In genomic region chr21:13937236-13937635, GRCh38 we compare ENCODE assay signal across 20 cellular contexts.
DNase-seq lines count a peak whose midpoint lies in the region; ATAC-seq, FAIRE-seq and TF ChIP-seq lines count a peak whose summit lies in the region.
"Had no signal": no experiment of that assay in that cellular context is flagged by ENCODE, and none has a peak within 500 bp of the region (broad histone marks: within the 10 kb centered on the region; RNA-seq: fewer than 3 reads in every experiment).

No MANE protein-coding gene starts in this region.

- H3K27me3 Mint-ChIP-seq in endothelial cell (ENCODE audit: unreplicated experiment), result no peaks in the 10 kb centered on the region

- intact Hi-C loops in Right ventricle myocardium inferior (cut with DNase I) (no loop called here), heart right ventricle (cut with DNase I) (no loop called here), posterior vena cava (cut with DNase I) (no loop called here)

- TF ChIP-seq CTCF in heart right ventricle (IDR thresholded peaks at IDR 0.05) (no peak), GM13976 (IDR thresholded peaks at IDR 0.05; ENCODE audit: borderline replicate concordance, control extremely low read depth, extremely low read depth, insufficient read depth, missing control alignments) (no peak), endothelial cell (IDR thresholded peaks at IDR 0.05; ENCODE audit: unreplicated experiment) (no peak), D721Med (IDR thresholded peaks at IDR 0.05; ENCODE audit: insufficient read depth, missing control alignments) (no peak)

- no peak overlapping the region for H3K27ac Mint-ChIP-seq in endothelial cell (ENCODE audit: unreplicated experiment)
- H3K27ac Mint-ChIP-seq: H9 had no signal

- no peaks in the 10 kb centered on the region for H3K4me1 ChIP-seq in heart right ventricle
- H3K4me1 ChIP-seq: BE2C had no signal

- ATAC-seq in Right ventricle myocardium inferior (no peak), heart right ventricle (no peak), HG03432 (IDR thresholded peaks at IDR 0.05; ENCODE audit: unreplicated experiment) (no peak)

- in situ Hi-C loops in GM13976 (cut with MboI; ENCODE audit: low sequenced_read_pairs, unreplicated experiment), result no loop called here

- no peak for FAIRE-seq in D721Med (lab: Jason Lieb, UNC)
- FAIRE-seq: A204.1 had no signal

- WGBS in heart right ventricle, 2 donors, result 88 to 92% methylated on average over 21 of the region's 21 CpGs

- H3K27me3 ChIP-seq in heart right ventricle, result no peaks in the 10 kb centered on the region
- H3K27me3 ChIP-seq: BE2C had no signal

- peaks cover 22% of the 10 kb centered on the region for H3K36me3 Mint-ChIP-seq in endothelial cell (ENCODE audit: low read depth, unreplicated experiment)

- H3K9me3 ChIP-seq in heart right ventricle, result no peaks in the 10 kb centered on the region
- H3K9me3 ChIP-seq: BE2C had no signal

- H3K4me1 Mint-ChIP-seq in endothelial cell (ENCODE audit: unreplicated experiment), result no peaks in the 10 kb centered on the region
- H3K4me1 Mint-ChIP-seq: H9 had no signal

- H3K9me3 Mint-ChIP-seq in endothelial cell (ENCODE audit: unreplicated experiment), result no peaks in the 10 kb centered on the region

- H3K27ac ChIP-seq in heart right ventricle, result no peak overlapping the region

- peak; percentile 64 for DNase-seq in Right ventricle myocardium inferior (ENCODE audit: missing footprints)
- no peak for DNase-seq in heart right ventricle
- peak; percentile 0 for DNase-seq in GM13976 (ENCODE audit: low spot score)
- no peak for DNase-seq in endothelial cell (ENCODE audit: low spot score)
- DNase-seq in posterior vena cava (ENCODE audit: low spot score), result peak; percentile 77
- DNase-seq in Kasumi-1 (lab: John Stamatoyannopoulos, UW), result no peak
- DNase-seq in D721Med (ENCODE audit: insufficient read length, low spot score), result no peak
- DNase-seq: BE2C, GDM1, H9, MM.1S, NCI-H1048, NCI-H1417 treated with DMSO at 0.1 percent for 48 hours, NCI-H187, NCI-H446 treated with DMSO at 0.1 percent for 48 hours, NCI-H526 treated with DMSO at 0.1 percent for 48 hours, OCI-M1, SHP77 had no signal

- peak overlapping the region; percentile 78 for H3K4me3 Mint-ChIP-seq in endothelial cell (ENCODE audit: unreplicated experiment)
- H3K4me3 Mint-ChIP-seq: H9 had no signal

- no peak overlapping the region for H3K4me3 ChIP-seq in heart right ventricle

- H3K36me3 ChIP-seq in heart right ventricle, result no peaks in the 10 kb centered on the region
- H3K36me3 ChIP-seq: BE2C had no signal

Comparison
In these comparisons a context has a peak if more than half of its experiments do, and no peak if none do; other contexts are left out.
1. DNase-seq: peak in Right ventricle myocardium inferior (single experiment), GM13976 (single experiment) and posterior vena cava (single experiment); none in heart right ventricle (0 of 2), endothelial cell (single experiment), Kasumi-1 (0 of 2) and D721Med (single experiment).